Comparison of ENCODE assay signal across 8 cellular contexts in the genomic region with DNA sequence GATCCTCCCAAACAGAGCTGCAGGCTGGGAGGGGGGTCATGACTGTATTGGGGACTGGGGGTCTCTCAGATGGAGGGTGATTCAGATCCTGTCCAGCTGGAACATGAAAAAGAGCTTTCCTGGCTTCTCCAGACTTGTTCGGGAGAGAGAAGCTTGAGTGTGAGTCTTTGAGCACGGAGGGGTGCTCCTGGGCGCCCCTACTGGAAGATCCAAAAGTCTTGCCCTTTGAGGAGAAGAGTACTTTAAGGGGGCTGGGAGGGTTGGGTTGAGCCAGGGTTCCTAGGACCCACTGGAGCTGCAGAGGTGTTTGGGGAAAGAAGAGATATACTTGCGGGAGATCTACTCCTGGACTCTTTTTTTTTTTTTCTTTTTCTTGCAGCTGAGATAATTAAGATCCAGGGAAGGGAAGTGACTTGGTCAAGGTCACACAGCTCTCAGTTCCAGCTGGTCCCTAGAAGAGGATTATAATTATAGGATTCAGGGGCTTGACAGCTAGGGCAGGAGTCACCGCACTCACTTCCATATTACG. TPM values are rescaled to one million over a fixed set of nuclear protein-coding genes. Genes with fewer than 3 reads are reported as not detected.
DNase-seq lines count a peak whose midpoint lies in the region; ATAC-seq and TF ChIP-seq lines count a peak whose summit lies in the region.

No MANE protein-coding gene starts in this region.

- POLR2A ChIA-PET in AG04449 (lab: Yijun Ruan, JAX) = interaction anchor here (0.6 to 4.3 kb wide), 5 partner anchors 12 to 1580 kb away, joined by 3 to 35 read pairs (median 3); no protein-coding TSS in a partner anchor

- DNase-seq in AG04449 (ENCODE audit: low read depth, low spot score) (no peak), GM12864 (ENCODE audit: low read depth) (no peak), astrocyte of the hippocampus (ENCODE audit: low read depth, low spot score) (peak; percentile 75), NK-92 (lab: John Stamatoyannopoulos, UW; ENCODE audit: unreplicated experiment) (no peak)

- no peak for ATAC-seq in HG02970 (IDR thresholded peaks at IDR 0.05; ENCODE audit: low FRiP score, unreplicated experiment)

- peaks cover 81% of the 10 kb centered on the region for H3K4me1 ChIP-seq in skeletal muscle satellite cell (ENCODE audit: control insufficient read depth, insufficient read depth, low read length)

- no peaks in the 10 kb centered on the region for H3K27me3 ChIP-seq in skeletal muscle satellite cell (ENCODE audit: control insufficient read depth, insufficient read depth, low read length)

- H3K4me3 ChIP-seq in AG04449 (ENCODE audit: low read depth, low read length) (peak overlapping the region; percentile 60), GM12864 (ENCODE audit: low read depth, low read length) (peak overlapping the region; percentile 82), iPS-11a (ENCODE audit: low read depth, low read length) (peak overlapping the region; percentile 57), skeletal muscle satellite cell (ENCODE audit: low read length) (peak overlapping the region; percentile 90)

- peak overlapping the region; percentile 97 for H3K9ac ChIP-seq in skeletal muscle satellite cell (ENCODE audit: low read depth, low read length)

- TF ChIP-seq CTCF in AG04449 (IDR thresholded peaks at IDR 0.05; ENCODE audit: insufficient read depth, low read length, missing control alignments) = peak; percentile 67
- peak; percentile 78 for TF ChIP-seq CTCF in GM12864 (IDR thresholded peaks at IDR 0.05; ENCODE audit: low read depth, low read length, missing control alignments)

- no peaks in the 10 kb centered on the region for H3K36me3 ChIP-seq in skeletal muscle satellite cell (ENCODE audit: insufficient read depth, low read length)

- CTCF ChIA-PET in AG04449 (lab: Yijun Ruan, JAX) = interaction anchor here (0.6 to 4.0 kb wide), 21 partner anchors 10 to 308 kb away, joined by 3 to 110 read pairs (median 4); a partner anchor contains a TSS

- peak overlapping the region; percentile 96 for H3K4me2 ChIP-seq in skeletal muscle satellite cell (ENCODE audit: low read length)

- no peaks in the 10 kb centered on the region for H3K9me3 ChIP-seq in skeletal muscle satellite cell (replicated peaks; ENCODE audit: low read length)

TF ChIP-seq in PFSK-1, 5 proteins besides CTCF, POLR2A, EP300 and RAD21:
- TF ChIP-seq TAF1 (IDR thresholded peaks at IDR 0.05; ENCODE audit: borderline replicate concordance, insufficient read depth, low read length) = no peak
- TF ChIP-seq POLR2AphosphoS5 (IDR thresholded peaks at IDR 0.05; ENCODE audit: low read depth, low read length) = 0 out of 2 replicates have a peak, but pooled peaks have one; percentile 5

RNA-seq across cellular contexts. Expression of a gene that starts 8.4 kb away (rescaled TPM):
- polyA plus RNA-seq in PFSK-1 (2012; ENCODE audit: insufficient read length, low read depth) = 57.6 TPM
- total RNA-seq in skeletal muscle satellite cell (2012; rRNA removed) = 11.2 and 17.0 TPM in 2 replicates

RNA-seq across cellular contexts. Expression of a gene that starts 29.7 kb away (rescaled TPM):
- polyA plus RNA-seq in PFSK-1 (2012; ENCODE audit: insufficient read length, low read depth) = 39.0 TPM
- total RNA-seq in skeletal muscle satellite cell (2012; rRNA removed) = 22.1 and 22.6 TPM in 2 replicates

RNA-seq across cellular contexts. Expression of a gene that starts 47.1 kb away (rescaled TPM):
- polyA plus RNA-seq in PFSK-1 (2012; ENCODE audit: insufficient read length, low read depth) = not detected
- 0.22 and 0.25 TPM in 2 replicates for total RNA-seq in skeletal muscle satellite cell (2012; rRNA removed)
